Comparison of ENCODE assay signal across 13 cellular contexts in the genomic region with DNA sequence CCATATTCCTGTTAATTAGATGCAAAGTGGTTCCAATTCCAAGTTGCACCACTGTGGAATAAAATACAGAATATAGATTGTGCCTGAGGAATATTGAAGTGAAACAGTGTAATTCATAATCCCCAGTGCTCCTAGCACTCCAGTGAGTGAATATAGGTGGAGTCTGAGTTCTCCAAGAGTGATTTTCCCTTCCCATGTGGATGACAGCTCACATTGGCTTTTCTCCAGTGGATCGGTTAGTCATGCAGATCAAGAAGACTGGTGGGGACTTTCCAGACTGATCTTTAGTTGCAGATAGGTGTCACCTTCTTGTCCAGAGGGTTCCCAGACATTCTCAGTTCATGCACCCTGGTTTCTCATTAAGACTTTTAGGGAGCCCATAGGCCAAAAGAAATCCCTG. TPM values are rescaled to one million over a fixed set of nuclear protein-coding genes. Genes with fewer than 3 reads are reported as not detected.
DNase-seq lines count a peak whose midpoint lies in the region; ATAC-seq and TF ChIP-seq lines count a peak whose summit lies in the region.
"Had no signal": no experiment of that assay in that cellular context is flagged by ENCODE, and none has a peak within 500 bp of the region (broad histone marks: within the 10 kb centered on the region; RNA-seq: fewer than 3 reads in every experiment).

No MANE protein-coding gene starts in this region.

- POLR2A ChIA-PET in naive thymus-derived CD8-positive, alpha-beta T cell (lab: Charles Lee) = no interaction called here

- in situ Hi-C loops in Caki2 (cut with HindIII; ENCODE audit: low pct_unique_long_range_greater_than_20kb, low sequenced_read_pairs) = no loop called here

- H3K4me1 Mint-ChIP-seq in dendritic cell treated with granulocyte-macrophage colony-stimulating factor and Interleukin-4, amounts not matched to agents 40 ng/mL and 50 ng/mL, for 4 days (ENCODE audit: low read depth) = peaks cover 20% of the 10 kb centered on the region
- H3K4me1 Mint-ChIP-seq in nephron = peaks cover 31% of the 10 kb centered on the region
- peaks cover 25 to 41% (median 26%) of the 10 kb centered on the region in 4 donors for H3K4me1 Mint-ChIP-seq in naive thymus-derived CD8-positive, alpha-beta T cell

- peak overlapping the region; percentile 38 for H3K27ac Mint-ChIP-seq in dendritic cell treated with granulocyte-macrophage colony-stimulating factor and Interleukin-4, amounts not matched to agents 40 ng/mL and 50 ng/mL, for 4 days
- H3K27ac Mint-ChIP-seq in nephron = peak overlapping the region; percentile 46 to 83 (median 78)
- peak overlapping the region in 1 of 10 donors; percentile 6 for H3K27ac Mint-ChIP-seq in naive thymus-derived CD8-positive, alpha-beta T cell
- H3K27ac Mint-ChIP-seq: stimulated activated naive B cell treated with anti-CD40 and anti-IgM and Interleukin-4, amounts not matched to agents 10 μg/mL and 1 μg/mL and 100 μg/mL, for 72 hours had no signal

- intact Hi-C loops in dendritic cell treated with granulocyte-macrophage colony-stimulating factor and Interleukin-4, amounts not matched to agents 40 ng/mL and 50 ng/mL, for 4 days (cut with micrococcal nuclease) = no loop called here

- ATAC-seq in naive thymus-derived CD8-positive, alpha-beta T cell = no peak
- ATAC-seq: stimulated activated naive B cell treated with anti-CD40 and anti-IgM and Interleukin-4, amounts not matched to agents 10 μg/mL and 1 μg/mL and 100 μg/mL, for 72 hours had no signal

- no peaks in the 10 kb centered on the region for H3K27me3 Mint-ChIP-seq in dendritic cell treated with granulocyte-macrophage colony-stimulating factor and Interleukin-4, amounts not matched to agents 40 ng/mL and 50 ng/mL, for 4 days
- H3K27me3 Mint-ChIP-seq in nephron (ENCODE audit: low read depth) = no peaks in the 10 kb centered on the region
- H3K27me3 Mint-ChIP-seq in naive thymus-derived CD8-positive, alpha-beta T cell = no peaks in the 10 kb centered on the region
- H3K27me3 Mint-ChIP-seq: central memory CD8-positive, alpha-beta T cell had no signal

- no peaks in the 10 kb centered on the region for H3K36me3 Mint-ChIP-seq in dendritic cell treated with granulocyte-macrophage colony-stimulating factor and Interleukin-4, amounts not matched to agents 40 ng/mL and 50 ng/mL, for 4 days (ENCODE audit: low read depth)
- no peaks in the 10 kb centered on the region for H3K36me3 Mint-ChIP-seq in nephron (ENCODE audit: low read depth)
- peaks cover 0 to 1% (median 0%) of the 10 kb centered on the region in 3 donors for H3K36me3 Mint-ChIP-seq in naive thymus-derived CD8-positive, alpha-beta T cell
- H3K36me3 Mint-ChIP-seq: stimulated activated naive B cell treated with anti-CD40 and anti-IgM and Interleukin-4, amounts not matched to agents 10 μg/mL and 1 μg/mL and 100 μg/mL, for 72 hours had no signal

- TF ChIP-seq CTCF in nephron (IDR thresholded peaks at IDR 0.05; ENCODE audit: unreplicated experiment in 3 of 3) = no peak

- DNase-seq in Caki2 (ENCODE audit: low read depth) (peak; percentile 60), NCI-H446 treated with DMSO at 0.1 percent for 48 hours (lab: John Stamatoyannopoulos, UW) (peak; percentile 46), NCI-H146 (lab: John Stamatoyannopoulos, UW) (no peak), NCI-H2081 treated with DMSO at 0.1 percent for 48 hours (lab: John Stamatoyannopoulos, UW) (no peak)
- DNase-seq in naive thymus-derived CD8-positive, alpha-beta T cell = no peak
- DNase-seq in stimulated activated CD4-positive, alpha-beta T cell treated with anti-CD3 and anti-CD28 coated beads, Interleukin-2, amount 100 ng/mL, for 48 hours = no peak
- DNase-seq: activated CD4-positive, alpha-beta T cell treated with anti-CD3 and anti-CD28 coated beads, Interleukin-2, amount 50 U/mL, for 48 hours; NCI-H1048; SHP77; stimulated activated naive B cell treated with anti-CD40 and anti-IgM and Interleukin-4, amounts not matched to agents 10 μg/mL and 1 μg/mL and 100 μg/mL, for 72 hours had no signal

- H3K9me3 Mint-ChIP-seq in dendritic cell treated with granulocyte-macrophage colony-stimulating factor and Interleukin-4, amounts not matched to agents 40 ng/mL and 50 ng/mL, for 4 days = no peaks in the 10 kb centered on the region
- no peaks in the 10 kb centered on the region for H3K9me3 Mint-ChIP-seq in nephron
- no peaks in the 10 kb centered on the region for H3K9me3 Mint-ChIP-seq in naive thymus-derived CD8-positive, alpha-beta T cell
- H3K9me3 Mint-ChIP-seq: central memory CD8-positive, alpha-beta T cell had no signal

- H3K4me3 Mint-ChIP-seq in dendritic cell treated with granulocyte-macrophage colony-stimulating factor and Interleukin-4, amounts not matched to agents 40 ng/mL and 50 ng/mL, for 4 days = no peak overlapping the region
- H3K4me3 Mint-ChIP-seq in nephron = no peak overlapping the region
- no peak overlapping the region for H3K4me3 Mint-ChIP-seq in naive thymus-derived CD8-positive, alpha-beta T cell
- H3K4me3 Mint-ChIP-seq: central memory CD8-positive, alpha-beta T cell; stimulated activated naive B cell treated with anti-CD40 and anti-IgM and Interleukin-4, amounts not matched to agents 10 μg/mL and 1 μg/mL and 100 μg/mL, for 72 hours had no signal

RNA-seq across cellular contexts. Expression of gene SPATA13, which starts 47.8 kb away (rescaled TPM):
- 10.0 and 18.7 TPM in 2 replicates for total RNA-seq in Caki2 (2014; rRNA removed; shearing (Covaris generic); ENCODE audit: low replicate concordance)
- total RNA-seq in naive thymus-derived CD8-positive, alpha-beta T cell = 100 to 1,000 TPM; 120 to 121 TPM
- polyA plus RNA-seq in naive thymus-derived CD8-positive, alpha-beta T cell = 10 to 100 TPM; 80.4 to 92.8 (median 84.8) TPM

Comparison
In these comparisons a context has a peak if more than half of its experiments do, and no peak if none do; other contexts are left out.
1. DNase-seq: peak in Caki2 (single experiment) and NCI-H446 treated with DMSO at 0.1 percent for 48 hours (single experiment); none in NCI-H146 (single experiment), NCI-H2081 treated with DMSO at 0.1 percent for 48 hours (single experiment), naive thymus-derived CD8-positive, alpha-beta T cell (0 of 10) and stimulated activated CD4-positive, alpha-beta T cell treated with anti-CD3 and anti-CD28 coated beads, Interleukin-2, amount 100 ng/mL, for 48 hours (0 of 2).